In genomic region chr20:388034-388994, GRCh38 we compare ENCODE assay signal across 21 cellular contexts. TPM values are rescaled to one million over a fixed set of nuclear protein-coding genes. Genes with fewer than 3 reads are reported as not detected.
DNase-seq lines count a peak whose midpoint lies in the region; TF ChIP-seq lines count a peak whose summit lies in the region.
"Had no signal": no experiment of that assay in that cellular context is flagged by ENCODE, and none has a peak within 500 bp of the region (broad histone marks: within the 10 kb centered on the region; RNA-seq: fewer than 3 reads in every experiment).

No MANE protein-coding gene starts in this region.

- no peak overlapping the region for H3K4me3 ChIP-seq in neural progenitor cell
- H3K4me3 ChIP-seq: SK-N-MC had no signal

- no peaks in the 10 kb centered on the region for H3K36me3 ChIP-seq in neural progenitor cell

- no peaks in the 10 kb centered on the region for H3K9me3 Mint-ChIP-seq in activated naive CD4-positive, alpha-beta T cell treated with anti-CD3 and anti-CD28 coated beads, Interleukin-2, amount 50 U/mL, for 24 hours
- no peaks in the 10 kb centered on the region for H3K9me3 Mint-ChIP-seq in Calu3 (ENCODE audit: low read depth, unreplicated experiment)
- H3K9me3 Mint-ChIP-seq in chondrocyte (ENCODE audit: low read depth), result no peaks in the 10 kb centered on the region
- H3K9me3 Mint-ChIP-seq in neural progenitor cell, result no peaks in the 10 kb centered on the region
- H3K9me3 Mint-ChIP-seq: H9, IgD-negative memory B cell had no signal

- no peak overlapping the region for H3K9ac ChIP-seq in neural progenitor cell

- H3F3A ChIP-seq in neural progenitor cell (ENCODE audit: low read depth), result no peaks in the 10 kb centered on the region

- intact Hi-C loops in Calu3 (cut with micrococcal nuclease; ENCODE audit: unreplicated experiment), result no loop called here

- H4K20me1 ChIP-seq in neural progenitor cell (ENCODE audit: low read depth), result no peaks in the 10 kb centered on the region

- peak overlapping the region; percentile 86 for H3K27ac Mint-ChIP-seq in activated naive CD4-positive, alpha-beta T cell treated with anti-CD3 and anti-CD28 coated beads, Interleukin-2, amount 50 U/mL, for 24 hours
- H3K27ac Mint-ChIP-seq in Calu3 (ENCODE audit: unreplicated experiment), result peak overlapping the region; percentile 71
- peak overlapping the region; percentile 50 for H3K27ac Mint-ChIP-seq in chondrocyte (ENCODE audit: unreplicated experiment)
- peak overlapping the region; percentile 3 for H3K27ac Mint-ChIP-seq in neural progenitor cell

- H3K4me3 Mint-ChIP-seq in activated naive CD4-positive, alpha-beta T cell treated with anti-CD3 and anti-CD28 coated beads, Interleukin-2, amount 50 U/mL, for 24 hours, result no peak overlapping the region
- H3K4me3 Mint-ChIP-seq in Calu3 (ENCODE audit: low read depth, unreplicated experiment), result peak overlapping the region; percentile 7
- H3K4me3 Mint-ChIP-seq in chondrocyte (ENCODE audit: unreplicated experiment), result no peak overlapping the region
- no peak overlapping the region for H3K4me3 Mint-ChIP-seq in neural progenitor cell
- H3K4me3 Mint-ChIP-seq: H9 had no signal

- DNase-seq in activated naive CD4-positive, alpha-beta T cell treated with anti-CD3 and anti-CD28 coated beads, Interleukin-2, amount 50 U/mL, for 16 hours, result no peak
- DNase-seq in Calu3 (no peak), chondrocyte (ENCODE audit: low spot score) (no peak), neural progenitor cell (ENCODE audit: low spot score) (no peak), NCI-H2196 (lab: John Stamatoyannopoulos, UW; ENCODE audit: unreplicated experiment) (no peak), NCI-H526 treated with DMSO at 0.1 percent for 48 hours (lab: John Stamatoyannopoulos, UW) (no peak)
- DNase-seq in activated CD8-positive, alpha-beta memory T cell treated with anti-CD3 and anti-CD28 coated beads, Interleukin-2, amount 50 U/mL, for 48 hours, result no peak
- DNase-seq: C1 segment of cervical spinal cord; DMS 273 treated with DMSO at 0.1 percent for 48 hours; DND-41; H9; NCI-H1105; NCI-H1694; NCI-H2081 treated with DMSO at 0.1 percent for 48 hours; NCI-H748 treated with DMSO at 0.1 percent for 48 hours; NK-92 treated with Interleukin-12 subunit alpha and Interleukin-12 subunit beta, amount 100 ng/mL, for 24 hours; SHP77 had no signal

- H3K9me3 ChIP-seq in neural progenitor cell (ENCODE audit: low read depth), result no peaks in the 10 kb centered on the region

- no TSS peak for BruUV-seq in Calu3 (replicated peaks; lab: Mats Ljungman, UMichigan)

- no peaks in the 10 kb centered on the region for H3K4me1 ChIP-seq in neural progenitor cell

- H3K79me2 ChIP-seq in neural progenitor cell (ENCODE audit: low read depth), result no peaks in the 10 kb centered on the region

- H3K27ac ChIP-seq in neural progenitor cell, result no peak overlapping the region
- H3K27ac ChIP-seq: HL-60, SK-N-MC had no signal

- peaks cover 22% of the 10 kb centered on the region for H3K36me3 Mint-ChIP-seq in activated naive CD4-positive, alpha-beta T cell treated with anti-CD3 and anti-CD28 coated beads, Interleukin-2, amount 50 U/mL, for 24 hours
- H3K36me3 Mint-ChIP-seq in Calu3 (ENCODE audit: insufficient read depth, unreplicated experiment) (peaks cover 98% of the 10 kb centered on the region), chondrocyte (ENCODE audit: low read depth) (peaks cover 45% of the 10 kb centered on the region), neural progenitor cell (no peaks in the 10 kb centered on the region)

- H3K27me3 ChIP-seq in neural progenitor cell, result peaks cover 4% of the 10 kb centered on the region

- H3K4me1 Mint-ChIP-seq in activated naive CD4-positive, alpha-beta T cell treated with anti-CD3 and anti-CD28 coated beads, Interleukin-2, amount 50 U/mL, for 24 hours, result peaks cover 12% of the 10 kb centered on the region
- H3K4me1 Mint-ChIP-seq in Calu3 (ENCODE audit: low read depth, unreplicated experiment) (peaks cover 27% of the 10 kb centered on the region), chondrocyte (ENCODE audit: low read depth) (peaks cover 24% of the 10 kb centered on the region), neural progenitor cell (no peaks in the 10 kb centered on the region)

- H3K4me2 ChIP-seq in neural progenitor cell, result no peak overlapping the region

- H3K27me3 Mint-ChIP-seq in activated naive CD4-positive, alpha-beta T cell treated with anti-CD3 and anti-CD28 coated beads, Interleukin-2, amount 50 U/mL, for 24 hours, result no peaks in the 10 kb centered on the region
- no peaks in the 10 kb centered on the region for H3K27me3 Mint-ChIP-seq in Calu3 (ENCODE audit: unreplicated experiment)
- H3K27me3 Mint-ChIP-seq in chondrocyte (ENCODE audit: low read depth), result no peaks in the 10 kb centered on the region
- H3K27me3 Mint-ChIP-seq in neural progenitor cell (ENCODE audit: insufficient read depth, low read depth), result peaks cover 7% of the 10 kb centered on the region
- H3K27me3 Mint-ChIP-seq: IgD-negative memory B cell had no signal

- TF ChIP-seq CTCF in Calu3 (IDR thresholded peaks at IDR 0.05; ENCODE audit: unreplicated experiment) (no peak), chondrocyte (IDR thresholded peaks at IDR 0.05) (no peak), neural progenitor cell (IDR thresholded peaks at IDR 0.05) (no peak)

- H2AFZ ChIP-seq in neural progenitor cell (replicated peaks), result no peak overlapping the region

- CTCF ChIA-PET in Calu3 (lab: Charles Lee), result no interaction called here

RNA-seq across cellular contexts. Expression of gene TRIB3, which starts 7.8 kb away (rescaled TPM):
- total RNA-seq in Calu3 (2022), result 47.2 and 53.0 TPM in 2 replicates
- 7.0 to 141 TPM (median 137 TPM) in 3 replicates for total RNA-seq in chondrocyte
- total RNA-seq in neural progenitor cell (ENCODE audit: low replicate concordance), result 0.43 and 3.7 TPM in 2 replicates

RNA-seq across cellular contexts. Expression of gene RBCK1, which starts 19.8 kb away (rescaled TPM):
- total RNA-seq in Calu3 (2022) (142 and 144 TPM in 2 replicates), chondrocyte (84.1 to 95.5 TPM (median 94.3 TPM) in 3 replicates), neural progenitor cell (ENCODE audit: low replicate concordance) (24.3 and 60.7 TPM in 2 replicates)

RNA-seq across cellular contexts. Expression of gene NRSN2, which starts 41.4 kb away (rescaled TPM):
- 0.42 and 0.51 TPM in 2 replicates for total RNA-seq in Calu3 (2022)
- 72.1 to 77.1 TPM (median 73.2 TPM) in 3 replicates for total RNA-seq in chondrocyte
- 8.8 and 20.1 TPM in 2 replicates for total RNA-seq in neural progenitor cell (ENCODE audit: low replicate concordance)

Comparison
In these comparisons a context has a peak if more than half of its experiments do, and no peak if none do; other contexts are left out.
1. H3K27ac Mint-ChIP-seq: peak in every context shown above with its lines; median percentile 86 in activated naive CD4-positive, alpha-beta T cell treated with anti-CD3 and anti-CD28 coated beads, Interleukin-2, amount 50 U/mL, for 24 hours; 71 in Calu3; 50 in chondrocyte; 3 in neural progenitor cell.